Comparison of ENCODE assay signal across 9 cellular contexts in genomic region chr10:17062493-17063487, GRCh38.
DNase-seq lines count a peak whose midpoint lies in the region; ATAC-seq and TF ChIP-seq lines count a peak whose summit lies in the region.
"Had no signal": no experiment of that assay in that cellular context is flagged by ENCODE, and none has a peak within 500 bp of the region (broad histone marks: within the 10 kb centered on the region; RNA-seq: fewer than 3 reads in every experiment).

No MANE protein-coding gene starts in this region.

- peak overlapping the region in 3 of 5 donors; percentile 27 to 61 (median 59) for H3K27ac ChIP-seq in stomach
- H3K27ac ChIP-seq: SK-N-MC had no signal

- in situ Hi-C loops in astrocyte of the cerebellum (cut with HindIII; ENCODE audit: low sequenced_read_pairs), result no loop called here

- DNase-seq in H7, result peak; percentile 2
- peak; percentile 77 for DNase-seq in astrocyte of the cerebellum (ENCODE audit: low read depth)
- DNase-seq in iPS-NIHi11 (ENCODE audit: low spot score), result peak; percentile 38
- DNase-seq in stomach, result no peak
- no peak for DNase-seq in Kasumi-1 (lab: John Stamatoyannopoulos, UW)

- H3K4me3 ChIP-seq in H7 (ENCODE audit: insufficient read depth, low read depth, low read length), result no peak overlapping the region
- no peak overlapping the region for H3K4me3 ChIP-seq in astrocyte of the cerebellum (ENCODE audit: low read depth, low read length)
- H3K4me3 ChIP-seq in stomach, result no peak overlapping the region
- H3K4me3 ChIP-seq: SK-N-MC had no signal

- TF ChIP-seq CTCF in astrocyte of the cerebellum (IDR thresholded peaks at IDR 0.05; ENCODE audit: low read depth, low read length, missing control alignments) (no peak), stomach (IDR thresholded peaks at IDR 0.05) (no peak)

- H3K4me1 ChIP-seq in stomach, result peaks cover 0 to 14% (median 5%) of the 10 kb centered on the region in 4 donors

- 43 to 56% (median 53%) methylated on average over 9 of the region's 9 CpGs for WGBS in stomach, 5 donors

- H3K9me3 ChIP-seq in stomach, result no peaks in the 10 kb centered on the region

- no peak for TF ChIP-seq POLR2A in stomach (IDR thresholded peaks at IDR 0.05)

- ATAC-seq in HG03432 (IDR thresholded peaks at IDR 0.05; ENCODE audit: unreplicated experiment) (no peak), GM18909 (IDR thresholded peaks at IDR 0.05; ENCODE audit: poor library complexity, unreplicated experiment) (no peak), GM21619 (IDR thresholded peaks at IDR 0.05; ENCODE audit: unreplicated experiment) (no peak)

- no peaks in the 10 kb centered on the region for H3K27me3 ChIP-seq in H7 (ENCODE audit: control insufficient read depth, insufficient read depth, low read length)
- no peaks in the 10 kb centered on the region for H3K27me3 ChIP-seq in stomach

- H3K36me3 ChIP-seq in H7 (replicated peaks; ENCODE audit: control insufficient read depth, insufficient read depth, low read length) (no peaks in the 10 kb centered on the region), stomach (no peaks in the 10 kb centered on the region)

- TF ChIP-seq EP300 in stomach (IDR thresholded peaks at IDR 0.05), result no peak

- intact Hi-C loops in stomach (cut with DNase I; ENCODE audit: low total_unique reads), result no loop called here

Comparison
In these comparisons a context has a peak if more than half of its experiments do, and no peak if none do; other contexts are left out.
1. DNase-seq: peak in H7 (single experiment), astrocyte of the cerebellum (single experiment) and iPS-NIHi11 (single experiment); none in stomach (single experiment) and Kasumi-1 (0 of 2).